In genomic region chr19:4375620-4376228, GRCh38 we compare ENCODE assay signal across 1 cellular context.
TF ChIP-seq lines count a peak whose summit lies in the region.

No MANE protein-coding gene starts in this region.

TF ChIP-seq in K562, 482 proteins besides CTCF, POLR2A, EP300 and RAD21 (continued from another document and continues in another):
- TF ChIP-seq, protein P1, sequence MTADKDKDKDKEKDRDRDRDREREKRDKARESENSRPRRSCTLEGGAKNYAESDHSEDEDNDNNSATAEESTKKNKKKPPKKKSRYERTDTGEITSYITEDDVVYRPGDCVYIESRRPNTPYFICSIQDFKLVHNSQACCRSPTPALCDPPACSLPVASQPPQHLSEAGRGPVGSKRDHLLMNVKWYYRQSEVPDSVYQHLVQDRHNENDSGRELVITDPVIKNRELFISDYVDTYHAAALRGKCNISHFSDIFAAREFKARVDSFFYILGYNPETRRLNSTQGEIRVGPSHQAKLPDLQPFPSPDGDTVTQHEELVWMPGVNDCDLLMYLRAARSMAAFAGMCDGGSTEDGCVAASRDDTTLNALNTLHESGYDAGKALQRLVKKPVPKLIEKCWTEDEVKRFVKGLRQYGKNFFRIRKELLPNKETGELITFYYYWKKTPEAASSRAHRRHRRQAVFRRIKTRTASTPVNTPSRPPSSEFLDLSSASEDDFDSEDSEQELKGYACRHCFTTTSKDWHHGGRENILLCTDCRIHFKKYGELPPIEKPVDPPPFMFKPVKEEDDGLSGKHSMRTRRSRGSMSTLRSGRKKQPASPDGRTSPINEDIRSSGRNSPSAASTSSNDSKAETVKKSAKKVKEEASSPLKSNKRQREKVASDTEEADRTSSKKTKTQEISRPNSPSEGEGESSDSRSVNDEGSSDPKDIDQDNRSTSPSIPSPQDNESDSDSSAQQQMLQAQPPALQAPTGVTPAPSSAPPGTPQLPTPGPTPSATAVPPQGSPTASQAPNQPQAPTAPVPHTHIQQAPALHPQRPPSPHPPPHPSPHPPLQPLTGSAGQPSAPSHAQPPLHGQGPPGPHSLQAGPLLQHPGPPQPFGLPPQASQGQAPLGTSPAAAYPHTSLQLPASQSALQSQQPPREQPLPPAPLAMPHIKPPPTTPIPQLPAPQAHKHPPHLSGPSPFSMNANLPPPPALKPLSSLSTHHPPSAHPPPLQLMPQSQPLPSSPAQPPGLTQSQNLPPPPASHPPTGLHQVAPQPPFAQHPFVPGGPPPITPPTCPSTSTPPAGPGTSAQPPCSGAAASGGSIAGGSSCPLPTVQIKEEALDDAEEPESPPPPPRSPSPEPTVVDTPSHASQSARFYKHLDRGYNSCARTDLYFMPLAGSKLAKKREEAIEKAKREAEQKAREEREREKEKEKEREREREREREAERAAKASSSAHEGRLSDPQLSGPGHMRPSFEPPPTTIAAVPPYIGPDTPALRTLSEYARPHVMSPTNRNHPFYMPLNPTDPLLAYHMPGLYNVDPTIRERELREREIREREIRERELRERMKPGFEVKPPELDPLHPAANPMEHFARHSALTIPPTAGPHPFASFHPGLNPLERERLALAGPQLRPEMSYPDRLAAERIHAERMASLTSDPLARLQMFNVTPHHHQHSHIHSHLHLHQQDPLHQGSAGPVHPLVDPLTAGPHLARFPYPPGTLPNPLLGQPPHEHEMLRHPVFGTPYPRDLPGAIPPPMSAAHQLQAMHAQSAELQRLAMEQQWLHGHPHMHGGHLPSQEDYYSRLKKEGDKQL (CRISPR knock-in tag; IDR thresholded peaks at IDR 0.05; ENCODE audit: borderline replicate concordance), result no peak
- TF ChIP-seq, protein P2, sequence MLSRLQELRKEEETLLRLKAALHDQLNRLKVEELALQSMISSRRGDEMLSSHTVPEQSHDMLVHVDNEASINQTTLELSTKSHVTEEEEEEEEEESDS (CRISPR knock-in tag; IDR thresholded peaks at IDR 0.05), result no peak
- TF ChIP-seq RUNX1 (IDR thresholded peaks at IDR 0.05; ENCODE audit: low read depth) (no peak), CBX1 (IDR thresholded peaks at IDR 0.05; ENCODE audit: low read depth) (no peak), CTBP1 (IDR thresholded peaks at IDR 0.05; ENCODE audit: borderline replicate concordance) (peak; percentile 53), SAFB2 (IDR thresholded peaks at IDR 0.05; ENCODE audit: borderline replicate concordance, low read depth, low read length, severe bottlenecking) (no peak), POLR2H (tag; IDR thresholded peaks at IDR 0.05; ENCODE audit: low read depth) (no peak), STAT5A (IDR thresholded peaks at IDR 0.05; ENCODE audit: borderline replicate concordance, low read length) (peak; percentile 84; the same call in 1 of the 2 replicates), PML (IDR thresholded peaks at IDR 0.05; ENCODE audit: low read length) (peak; percentile 84), HMG20B (CRISPR knock-in tag; IDR thresholded peaks at IDR 0.05) (no peak), SMARCA5 (IDR thresholded peaks at IDR 0.05) (peak; percentile 57), ZNF184 (CRISPR knock-in tag; IDR thresholded peaks at IDR 0.05) (no peak), CEBPZ (IDR thresholded peaks at IDR 0.05; ENCODE audit: borderline replicate concordance, low read depth, low read length) (no peak), CLOCK (CRISPR knock-in tag; IDR thresholded peaks at IDR 0.05; ENCODE audit: borderline replicate concordance) (no peak), CBX5 (IDR thresholded peaks at IDR 0.05; ENCODE audit: borderline replicate concordance, low read depth) (no peak), ZNF316 (IDR thresholded peaks at IDR 0.05) (no peak), PHF21A (IDR thresholded peaks at IDR 0.05; ENCODE audit: borderline replicate concordance, low read depth) (peak; percentile 47; the same call in 1 of the 2 replicates), CREBBP (IDR thresholded peaks at IDR 0.05; ENCODE audit: low read depth, low read length) (no peak), ZNF699 (CRISPR knock-in tag; IDR thresholded peaks at IDR 0.05; ENCODE audit: insufficient replicate concordance) (no peak), MXD1 (CRISPR knock-in tag; IDR thresholded peaks at IDR 0.05; ENCODE audit: borderline replicate concordance, poor library complexity, severe bottlenecking) (no peak)
- TF ChIP-seq, protein P3, sequence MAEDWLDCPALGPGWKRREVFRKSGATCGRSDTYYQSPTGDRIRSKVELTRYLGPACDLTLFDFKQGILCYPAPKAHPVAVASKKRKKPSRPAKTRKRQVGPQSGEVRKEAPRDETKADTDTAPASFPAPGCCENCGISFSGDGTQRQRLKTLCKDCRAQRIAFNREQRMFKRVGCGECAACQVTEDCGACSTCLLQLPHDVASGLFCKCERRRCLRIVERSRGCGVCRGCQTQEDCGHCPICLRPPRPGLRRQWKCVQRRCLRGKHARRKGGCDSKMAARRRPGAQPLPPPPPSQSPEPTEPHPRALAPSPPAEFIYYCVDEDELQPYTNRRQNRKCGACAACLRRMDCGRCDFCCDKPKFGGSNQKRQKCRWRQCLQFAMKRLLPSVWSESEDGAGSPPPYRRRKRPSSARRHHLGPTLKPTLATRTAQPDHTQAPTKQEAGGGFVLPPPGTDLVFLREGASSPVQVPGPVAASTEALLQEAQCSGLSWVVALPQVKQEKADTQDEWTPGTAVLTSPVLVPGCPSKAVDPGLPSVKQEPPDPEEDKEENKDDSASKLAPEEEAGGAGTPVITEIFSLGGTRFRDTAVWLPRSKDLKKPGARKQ (CRISPR knock-in tag; IDR thresholded peaks at IDR 0.05), result no peak
- TF ChIP-seq, protein P4, sequence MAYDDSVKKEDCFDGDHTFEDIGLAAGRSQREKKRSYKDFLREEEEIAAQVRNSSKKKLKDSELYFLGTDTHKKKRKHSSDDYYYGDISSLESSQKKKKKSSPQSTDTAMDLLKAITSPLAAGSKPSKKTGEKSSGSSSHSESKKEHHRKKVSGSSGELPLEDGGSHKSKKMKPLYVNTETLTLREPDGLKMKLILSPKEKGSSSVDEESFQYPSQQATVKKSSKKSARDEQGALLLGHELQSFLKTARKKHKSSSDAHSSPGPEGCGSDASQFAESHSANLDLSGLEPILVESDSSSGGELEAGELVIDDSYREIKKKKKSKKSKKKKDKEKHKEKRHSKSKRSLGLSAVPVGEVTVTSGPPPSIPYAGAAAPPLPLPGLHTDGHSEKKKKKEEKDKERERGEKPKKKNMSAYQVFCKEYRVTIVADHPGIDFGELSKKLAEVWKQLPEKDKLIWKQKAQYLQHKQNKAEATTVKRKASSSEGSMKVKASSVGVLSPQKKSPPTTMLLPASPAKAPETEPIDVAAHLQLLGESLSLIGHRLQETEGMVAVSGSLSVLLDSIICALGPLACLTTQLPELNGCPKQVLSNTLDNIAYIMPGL (CRISPR knock-in tag; IDR thresholded peaks at IDR 0.05), result no peak
- TF ChIP-seq, protein P5, sequence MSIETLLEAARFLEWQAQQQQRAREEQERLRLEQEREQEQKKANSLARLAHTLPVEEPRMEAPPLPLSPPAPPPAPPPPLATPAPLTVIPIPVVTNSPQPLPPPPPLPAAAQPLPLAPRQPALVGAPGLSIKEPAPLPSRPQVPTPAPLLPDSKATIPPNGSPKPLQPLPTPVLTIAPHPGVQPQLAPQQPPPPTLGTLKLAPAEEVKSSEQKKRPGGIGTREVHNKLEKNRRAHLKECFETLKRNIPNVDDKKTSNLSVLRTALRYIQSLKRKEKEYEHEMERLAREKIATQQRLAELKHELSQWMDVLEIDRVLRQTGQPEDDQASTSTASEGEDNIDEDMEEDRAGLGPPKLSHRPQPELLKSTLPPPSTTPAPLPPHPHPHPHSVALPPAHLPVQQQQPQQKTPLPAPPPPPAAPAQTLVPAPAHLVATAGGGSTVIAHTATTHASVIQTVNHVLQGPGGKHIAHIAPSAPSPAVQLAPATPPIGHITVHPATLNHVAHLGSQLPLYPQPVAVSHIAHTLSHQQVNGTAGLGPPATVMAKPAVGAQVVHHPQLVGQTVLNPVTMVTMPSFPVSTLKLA (conservative IDR thresholded peaks at IDR 0.05), result peak in 1 of 2 experiments; percentile 81; a peak in 3 of 4 replicates
- TF ChIP-seq, protein P6, sequence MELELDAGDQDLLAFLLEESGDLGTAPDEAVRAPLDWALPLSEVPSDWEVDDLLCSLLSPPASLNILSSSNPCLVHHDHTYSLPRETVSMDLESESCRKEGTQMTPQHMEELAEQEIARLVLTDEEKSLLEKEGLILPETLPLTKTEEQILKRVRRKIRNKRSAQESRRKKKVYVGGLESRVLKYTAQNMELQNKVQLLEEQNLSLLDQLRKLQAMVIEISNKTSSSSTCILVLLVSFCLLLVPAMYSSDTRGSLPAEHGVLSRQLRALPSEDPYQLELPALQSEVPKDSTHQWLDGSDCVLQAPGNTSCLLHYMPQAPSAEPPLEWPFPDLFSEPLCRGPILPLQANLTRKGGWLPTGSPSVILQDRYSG (tag; conservative IDR thresholded peaks at IDR 0.05; ENCODE audit: low read depth), result no peak
- TF ChIP-seq, protein P7, sequence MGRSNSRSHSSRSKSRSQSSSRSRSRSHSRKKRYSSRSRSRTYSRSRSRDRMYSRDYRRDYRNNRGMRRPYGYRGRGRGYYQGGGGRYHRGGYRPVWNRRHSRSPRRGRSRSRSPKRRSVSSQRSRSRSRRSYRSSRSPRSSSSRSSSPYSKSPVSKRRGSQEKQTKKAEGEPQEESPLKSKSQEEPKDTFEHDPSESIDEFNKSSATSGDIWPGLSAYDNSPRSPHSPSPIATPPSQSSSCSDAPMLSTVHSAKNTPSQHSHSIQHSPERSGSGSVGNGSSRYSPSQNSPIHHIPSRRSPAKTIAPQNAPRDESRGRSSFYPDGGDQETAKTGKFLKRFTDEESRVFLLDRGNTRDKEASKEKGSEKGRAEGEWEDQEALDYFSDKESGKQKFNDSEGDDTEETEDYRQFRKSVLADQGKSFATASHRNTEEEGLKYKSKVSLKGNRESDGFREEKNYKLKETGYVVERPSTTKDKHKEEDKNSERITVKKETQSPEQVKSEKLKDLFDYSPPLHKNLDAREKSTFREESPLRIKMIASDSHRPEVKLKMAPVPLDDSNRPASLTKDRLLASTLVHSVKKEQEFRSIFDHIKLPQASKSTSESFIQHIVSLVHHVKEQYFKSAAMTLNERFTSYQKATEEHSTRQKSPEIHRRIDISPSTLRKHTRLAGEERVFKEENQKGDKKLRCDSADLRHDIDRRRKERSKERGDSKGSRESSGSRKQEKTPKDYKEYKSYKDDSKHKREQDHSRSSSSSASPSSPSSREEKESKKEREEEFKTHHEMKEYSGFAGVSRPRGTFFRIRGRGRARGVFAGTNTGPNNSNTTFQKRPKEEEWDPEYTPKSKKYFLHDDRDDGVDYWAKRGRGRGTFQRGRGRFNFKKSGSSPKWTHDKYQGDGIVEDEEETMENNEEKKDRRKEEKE (IDR thresholded peaks at IDR 0.05; ENCODE audit: borderline replicate concordance in 1 of 2, control insufficient read depth in 1 of 2, low read depth in 2 of 2, low read length in 1 of 2), result peak in 1 of 2 experiments; percentile 80; a peak in 1 of 4 replicates
- TF ChIP-seq, protein P8, sequence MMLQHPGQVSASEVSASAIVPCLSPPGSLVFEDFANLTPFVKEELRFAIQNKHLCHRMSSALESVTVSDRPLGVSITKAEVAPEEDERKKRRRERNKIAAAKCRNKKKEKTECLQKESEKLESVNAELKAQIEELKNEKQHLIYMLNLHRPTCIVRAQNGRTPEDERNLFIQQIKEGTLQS (IDR thresholded peaks at IDR 0.05), result peak; percentile 100
- TF ChIP-seq, protein P8 (CRISPR knock-in tag; conservative IDR thresholded peaks at IDR 0.05), result peak; percentile 99
